ENCODE assay signal across 21 cellular contexts in genomic region chr7:5388273-5388866, GRCh38. TPM values are rescaled to one million over a fixed set of nuclear protein-coding genes. Genes with fewer than 3 reads are reported as not detected.
A peak's percentile ranks its signal among the peaks of the same experiment; 100 is the strongest.
DNase-seq lines count a peak whose midpoint lies in the region; ATAC-seq and TF ChIP-seq lines count a peak whose summit lies in the region.
"Had no signal": no experiment of that assay in that cellular context is flagged by ENCODE, and none has a peak within 500 bp of the region (broad histone marks: within the 10 kb centered on the region; RNA-seq: fewer than 3 reads in every experiment).

No MANE protein-coding gene starts in this region.

- no peak overlapping the region for H3K4me3 ChIP-seq in gastroesophageal sphincter
- H3K4me3 ChIP-seq in osteoblast (ENCODE audit: insufficient read depth, low read length), result no peak overlapping the region
- no peak overlapping the region for H3K4me3 ChIP-seq in prostate gland
- no peak overlapping the region for H3K4me3 ChIP-seq in tibial artery

- peaks cover 0 to 82% of the 10 kb centered on the region in 2 donors for H3K36me3 ChIP-seq in gastroesophageal sphincter
- H3K36me3 ChIP-seq in osteoblast (ENCODE audit: insufficient read depth, low read length), result peaks cover 60% of the 10 kb centered on the region
- peaks cover 11 to 13% of the 10 kb centered on the region in 2 donors for H3K36me3 ChIP-seq in prostate gland
- peaks cover 55 to 83% (median 76%) of the 10 kb centered on the region in 3 donors for H3K36me3 ChIP-seq in tibial artery

- DNase-seq in stimulated activated naive CD8-positive, alpha-beta T cell treated with anti-CD3 and anti-CD28 coated beads, Interleukin-15, amount 100 ng/mL, for 72 hours, result no peak
- DNase-seq in stimulated activated naive CD8-positive, alpha-beta T cell treated with anti-CD3 and anti-CD28 coated beads, Interleukin-15, Interleukin-2, amounts not matched to agents 100 U/mL and 50 U/mL, for 24 hours, result no peak
- DNase-seq in osteoblast (ENCODE audit: insufficient read length, low spot score, missing footprints) (peak; percentile 67), prostate gland (ENCODE audit: low spot score) (no peak), tibial artery (no peak)
- no peak for DNase-seq in effector CD4-positive, alpha-beta T cell
- DNase-seq: AML-193; C1 segment of cervical spinal cord; CD8-positive, alpha-beta T cell; DMS153; KBM-7; MM.1S; NCI-H1048; NCI-H1436; NCI-H1930; NCI-H226; NCI-H510A treated with DMSO at 0.1 percent for 48 hours; NCI-H82; SIG-M5 had no signal

- TF ChIP-seq CTCF in gastroesophageal sphincter (IDR thresholded peaks at IDR 0.05) (no peak), osteoblast (IDR thresholded peaks at IDR 0.05; ENCODE audit: extremely low read depth, low read depth, low read length) (no peak), prostate gland (IDR thresholded peaks at IDR 0.05) (no peak), tibial artery (IDR thresholded peaks at IDR 0.05) (no peak)

- H3K4me1 Mint-ChIP-seq in stimulated activated naive CD8-positive, alpha-beta T cell treated with anti-CD3 and anti-CD28 coated beads, Interleukin-15, amount 100 ng/mL, for 72 hours, result peaks cover 29% of the 10 kb centered on the region

- H3K4me1 ChIP-seq in gastroesophageal sphincter (peaks cover 0 to 68% (median 17%) of the 10 kb centered on the region in 3 donors), osteoblast (ENCODE audit: insufficient read depth, low read length) (peaks cover under 1% of the 10 kb centered on the region), prostate gland (replicated peaks) (peaks cover 6% of the 10 kb centered on the region), tibial artery (peaks cover 0 to 56% (median 23%) of the 10 kb centered on the region in 4 donors)

- H3K9me3 ChIP-seq in gastroesophageal sphincter (no peaks in the 10 kb centered on the region), osteoblast (ENCODE audit: low read depth, low read length) (no peaks in the 10 kb centered on the region), prostate gland (no peaks in the 10 kb centered on the region), tibial artery (no peaks in the 10 kb centered on the region)

- no peak for TF ChIP-seq POLR2A in gastroesophageal sphincter (IDR thresholded peaks at IDR 0.05)
- TF ChIP-seq POLR2A in prostate gland (IDR thresholded peaks at IDR 0.05), result no peak

- intact Hi-C loops in prostate gland (cut with DNase I), result no loop called here
- intact Hi-C loops in tibial artery (cut with DNase I; ENCODE audit: low total_unique reads), result no loop called here

- WGBS in gastroesophageal sphincter (ENCODE audit: low coverage in 1 of 2), 2 donors, result no CpG with 5 or more reads among the region's 75 CpGs
- 89% methylated on average over 65 of the region's 75 CpGs for WGBS in prostate gland

- H3K4me3 Mint-ChIP-seq in stimulated activated naive CD8-positive, alpha-beta T cell treated with anti-CD3 and anti-CD28 coated beads, Interleukin-15, amount 100 ng/mL, for 72 hours, result no peak overlapping the region
- H3K4me3 Mint-ChIP-seq: CD8-positive, alpha-beta T cell had no signal

- H4K20me1 ChIP-seq in osteoblast (ENCODE audit: insufficient read depth, low read length), result peaks cover 41% of the 10 kb centered on the region

- no peak overlapping the region for H3K4me2 ChIP-seq in osteoblast (ENCODE audit: insufficient read depth, low read length)

- H3K79me2 ChIP-seq in osteoblast (ENCODE audit: insufficient read depth, low read length), result peaks cover 85% of the 10 kb centered on the region

- H3K27ac ChIP-seq in gastroesophageal sphincter (peak overlapping the region in 3 of 4 donors; percentile 40 to 72 (median 44)), osteoblast (ENCODE audit: low read depth, low read length) (no peak overlapping the region), prostate gland (no peak overlapping the region), tibial artery (no peak overlapping the region)

- H3K27me3 Mint-ChIP-seq in stimulated activated naive CD8-positive, alpha-beta T cell treated with anti-CD3 and anti-CD28 coated beads, Interleukin-15, amount 100 ng/mL, for 72 hours, result no peaks in the 10 kb centered on the region

- H3K27me3 ChIP-seq in gastroesophageal sphincter, result no peaks in the 10 kb centered on the region
- H3K27me3 ChIP-seq in osteoblast (ENCODE audit: insufficient read depth, low read length), result no peaks in the 10 kb centered on the region
- H3K27me3 ChIP-seq in prostate gland (replicated peaks; ENCODE audit: insufficient read depth), result no peaks in the 10 kb centered on the region
- H3K27me3 ChIP-seq in tibial artery, result no peaks in the 10 kb centered on the region

- peak; percentile 77 for ATAC-seq in stimulated activated naive CD8-positive, alpha-beta T cell treated with anti-CD3 and anti-CD28 coated beads, Interleukin-15, amount 100 ng/mL, for 72 hours
- ATAC-seq in stimulated activated naive CD8-positive, alpha-beta T cell treated with anti-CD3 and anti-CD28 coated beads, Interleukin-15, Interleukin-2, amounts not matched to agents 100 U/mL and 50 U/mL, for 24 hours, result no peak
- ATAC-seq in gastroesophageal sphincter, result no peak
- ATAC-seq: CD8-positive, alpha-beta T cell; Panc1 had no signal

- H3K27ac Mint-ChIP-seq in stimulated activated naive CD8-positive, alpha-beta T cell treated with anti-CD3 and anti-CD28 coated beads, Interleukin-15, amount 100 ng/mL, for 72 hours, result no peak overlapping the region
- H3K27ac Mint-ChIP-seq: CD8-positive, alpha-beta T cell had no signal

- H2AFZ ChIP-seq in osteoblast (ENCODE audit: low read length), result no peak overlapping the region

- H3K9me3 Mint-ChIP-seq in stimulated activated naive CD8-positive, alpha-beta T cell treated with anti-CD3 and anti-CD28 coated beads, Interleukin-15, amount 100 ng/mL, for 72 hours, result no peaks in the 10 kb centered on the region
- H3K9me3 Mint-ChIP-seq: CD8-positive, alpha-beta T cell had no signal

- TF ChIP-seq EP300 in gastroesophageal sphincter (IDR thresholded peaks at IDR 0.05), result no peak

RNA-seq across cellular contexts. Expression of gene TNRC18, which starts 35.3 kb away (rescaled TPM):
- 100 to 1,000 TPM in 3 of 4 donors, 10 to 100 TPM in 1; 87.6 to 218 (median 124) TPM for total RNA-seq in gastroesophageal sphincter
- 61.3 and 83.6 TPM in 2 replicates for total RNA-seq in osteoblast
- 100 to 1,000 TPM; 138 to 290 TPM for total RNA-seq in prostate gland

Comparison
In these comparisons a context has a peak if more than half of its experiments do, and no peak if none do; other contexts are left out.
1. H3K27ac ChIP-seq: peak in gastroesophageal sphincter (3 of 4); none in osteoblast (single experiment), prostate gland (0 of 2) and tibial artery (0 of 2).